Comparison of ENCODE assay signal across 1 cellular context in genomic region chr10:49519717-49520116, GRCh38.
TF ChIP-seq lines count a peak whose summit lies in the region.

No MANE protein-coding gene starts in this region.

TF ChIP-seq in HEK293, 187 proteins besides CTCF, POLR2A, EP300 and RAD21 (continued from another document):
- TF ChIP-seq ZIC2 (tag by site-specific recombination; IDR thresholded peaks at IDR 0.05) (peak; percentile 73), GLIS1 (tag by site-specific recombination; IDR thresholded peaks at IDR 0.05) (peak; percentile 52), ZNF639 (tag by site-specific recombination; IDR thresholded peaks at IDR 0.05) (no peak)
TF ChIP-seq in HEK293: peak in this region for 2.
